1 cellular context compared by ENCODE assay signal in the genomic region with DNA sequence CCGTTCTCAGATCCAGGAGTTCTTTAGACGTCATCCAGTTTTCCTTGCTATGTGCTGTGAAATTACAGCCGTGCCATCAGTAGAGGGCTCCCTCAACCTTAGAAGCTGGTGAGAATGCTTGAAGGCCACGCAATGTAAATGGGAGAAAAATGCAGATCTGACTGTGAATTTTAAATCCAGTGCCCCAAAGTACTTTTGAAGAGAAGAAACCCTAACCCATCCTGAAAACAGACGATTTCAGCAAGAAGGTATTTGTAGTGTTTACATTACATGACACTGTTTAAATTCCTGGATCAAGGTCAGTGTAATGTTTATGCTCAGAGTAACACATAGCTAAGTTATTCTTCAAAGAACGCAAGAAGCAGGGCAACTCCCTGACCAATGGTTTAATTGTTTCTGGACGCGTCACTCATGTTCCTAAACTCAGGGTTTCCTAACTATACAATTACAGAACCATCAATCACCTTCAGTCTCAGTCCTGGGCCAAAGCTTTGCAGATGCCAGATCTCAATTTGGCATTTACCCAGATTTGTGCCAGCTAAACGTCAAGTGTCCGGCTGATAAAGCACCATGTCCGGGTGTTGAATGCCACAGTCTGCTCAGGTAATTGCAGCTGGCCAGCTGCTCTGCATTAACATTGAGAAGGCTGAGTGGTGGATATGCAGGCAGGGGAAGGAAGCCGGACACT.
TF ChIP-seq lines count a peak whose summit lies in the region.

No MANE protein-coding gene starts in this region.

TF ChIP-seq in IMR-90, 13 proteins besides CTCF, POLR2A, EP300 and RAD21:
- TF ChIP-seq CEBPB (IDR thresholded peaks at IDR 0.05; ENCODE audit: low read depth, low read length) (peak; percentile 43), SMC3 (IDR thresholded peaks at IDR 0.05; ENCODE audit: low read depth, low read length) (peak; percentile 77), CHD1 (IDR thresholded peaks at IDR 0.05; ENCODE audit: low read depth, low read length) (no peak), FOS (IDR thresholded peaks at IDR 0.05; ENCODE audit: low read depth, low read length) (peak; percentile 64), MAFK (IDR thresholded peaks at IDR 0.05; ENCODE audit: low read depth, low read length) (no peak), MXI1 (IDR thresholded peaks at IDR 0.05; ENCODE audit: borderline replicate concordance, low read depth, low read length) (no peak), RCOR1 (IDR thresholded peaks at IDR 0.05; ENCODE audit: insufficient replicate concordance, low read length) (peak; percentile 95), RFX5 (IDR thresholded peaks at IDR 0.05; ENCODE audit: low read depth, low read length) (peak; percentile 31; the same call in 1 of the 2 replicates), NFE2L2 (IDR thresholded peaks at IDR 0.05; ENCODE audit: low read depth, low read length) (no peak), BHLHE40 (IDR thresholded peaks at IDR 0.05; ENCODE audit: low read depth, low read length) (0 out of 2 replicates have a peak, but pooled peaks have one; percentile 55), MAZ (IDR thresholded peaks at IDR 0.05; ENCODE audit: borderline replicate concordance, low read depth, low read length) (peak; percentile 37)
- TF ChIP-seq, protein P1, sequence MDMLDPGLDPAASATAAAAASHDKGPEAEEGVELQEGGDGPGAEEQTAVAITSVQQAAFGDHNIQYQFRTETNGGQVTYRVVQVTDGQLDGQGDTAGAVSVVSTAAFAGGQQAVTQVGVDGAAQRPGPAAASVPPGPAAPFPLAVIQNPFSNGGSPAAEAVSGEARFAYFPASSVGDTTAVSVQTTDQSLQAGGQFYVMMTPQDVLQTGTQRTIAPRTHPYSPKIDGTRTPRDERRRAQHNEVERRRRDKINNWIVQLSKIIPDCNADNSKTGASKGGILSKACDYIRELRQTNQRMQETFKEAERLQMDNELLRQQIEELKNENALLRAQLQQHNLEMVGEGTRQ (IDR thresholded peaks at IDR 0.05; ENCODE audit: low read depth, low read length) = no peak
- TF ChIP-seq, protein P2, sequence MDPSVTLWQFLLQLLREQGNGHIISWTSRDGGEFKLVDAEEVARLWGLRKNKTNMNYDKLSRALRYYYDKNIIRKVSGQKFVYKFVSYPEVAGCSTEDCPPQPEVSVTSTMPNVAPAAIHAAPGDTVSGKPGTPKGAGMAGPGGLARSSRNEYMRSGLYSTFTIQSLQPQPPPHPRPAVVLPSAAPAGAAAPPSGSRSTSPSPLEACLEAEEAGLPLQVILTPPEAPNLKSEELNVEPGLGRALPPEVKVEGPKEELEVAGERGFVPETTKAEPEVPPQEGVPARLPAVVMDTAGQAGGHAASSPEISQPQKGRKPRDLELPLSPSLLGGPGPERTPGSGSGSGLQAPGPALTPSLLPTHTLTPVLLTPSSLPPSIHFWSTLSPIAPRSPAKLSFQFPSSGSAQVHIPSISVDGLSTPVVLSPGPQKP (IDR thresholded peaks at IDR 0.05; ENCODE audit: borderline replicate concordance, low read depth, low read length) = no peak
